Comparison of ENCODE assay signal across 8 cellular contexts in the genomic region with DNA sequence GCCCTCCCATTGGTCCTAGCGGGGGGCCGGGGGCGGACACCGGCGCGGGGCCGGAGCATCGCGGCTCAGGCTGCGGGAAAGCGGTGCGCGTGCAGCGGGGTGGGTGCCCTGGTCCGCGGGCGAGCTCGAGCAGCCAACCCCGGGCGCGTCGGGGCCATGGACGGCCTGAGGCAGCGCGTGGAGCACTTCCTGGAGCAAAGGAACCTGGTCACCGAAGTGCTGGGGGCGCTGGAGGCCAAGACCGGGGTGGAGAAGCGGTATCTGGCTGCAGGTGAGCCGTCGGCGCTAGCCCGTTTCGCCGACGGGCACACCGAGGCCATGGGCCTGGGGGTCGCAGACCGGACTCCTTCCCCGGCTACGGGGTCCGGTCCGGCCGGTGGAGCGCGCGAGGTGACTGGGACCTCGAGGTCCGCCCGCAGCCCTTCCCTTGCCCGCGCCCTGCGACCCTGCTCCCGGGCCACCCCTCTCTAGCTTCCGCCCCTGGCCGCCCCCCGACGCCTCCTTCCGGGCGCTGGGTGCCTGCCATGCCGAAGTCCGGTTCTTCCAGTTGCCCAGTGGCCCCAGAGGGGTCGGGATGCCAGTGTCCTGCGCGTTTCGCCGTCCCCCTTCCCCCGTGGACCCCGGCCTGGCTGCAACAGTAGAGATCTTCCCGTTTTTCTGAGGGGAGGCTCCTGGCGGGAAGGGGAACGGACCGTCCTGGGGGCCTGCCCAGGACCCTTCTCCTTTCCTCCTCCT.
DNase-seq lines count a peak whose midpoint lies in the region; ATAC-seq and TF ChIP-seq lines count a peak whose summit lies in the region.

REEP6 (plus strand) TSS at position 68 of the 735 bp plus-strand sequence; CDS start at position 157, 89 bp downstream.

- DNase-seq in GM12865 (ENCODE audit: low read depth), result no peak
- no peak for DNase-seq in fibroblast of mammary gland (ENCODE audit: low read depth)
- DNase-seq in retinal pigment epithelial cell (ENCODE audit: low read depth), result no peak
- no peak for DNase-seq in UCSD-AML1 (lab: John Stamatoyannopoulos, UW; ENCODE audit: unreplicated experiment)
- DNase-seq in NCI-H2227 (lab: John Stamatoyannopoulos, UW; ENCODE audit: unreplicated experiment), result no peak
- DNase-seq in stimulated activated naive CD4-positive, alpha-beta T cell treated with Interleukin-2 at 50 U/mL for 16 hours (lab: John Stamatoyannopoulos, UW), result no peak

- peak within 1 kb of the TSS; percentile 54 for H3K4me3 ChIP-seq in GM12865 (ENCODE audit: low read depth, low read length)
- peak within 1 kb of the TSS; percentile 63 for H3K4me3 ChIP-seq in fibroblast of mammary gland (ENCODE audit: control insufficient read depth, low read depth, low read length)
- H3K4me3 ChIP-seq in retinal pigment epithelial cell (ENCODE audit: low read length), result peak within 1 kb of the TSS; percentile 53

- peak; percentile 77 for TF ChIP-seq POLR2A in Raji (IDR thresholded peaks at IDR 0.05; ENCODE audit: insufficient read depth, low read depth, low read length)

- ATAC-seq in GM18519 (IDR thresholded peaks at IDR 0.05; ENCODE audit: low FRiP score, unreplicated experiment), result no peak

- TF ChIP-seq CTCF in GM12865 (IDR thresholded peaks at IDR 0.05; ENCODE audit: insufficient read depth, low read depth, low read length, missing control alignments) (no peak), fibroblast of mammary gland (conservative IDR thresholded peaks at IDR 0.05; ENCODE audit: control insufficient read depth, insufficient read depth, low read depth, low read length) (no peak), retinal pigment epithelial cell (conservative IDR thresholded peaks at IDR 0.05; ENCODE audit: low read depth, low read length) (no peak)
